Comparison of ENCODE assay signal across 20 cellular contexts in the genomic region with DNA sequence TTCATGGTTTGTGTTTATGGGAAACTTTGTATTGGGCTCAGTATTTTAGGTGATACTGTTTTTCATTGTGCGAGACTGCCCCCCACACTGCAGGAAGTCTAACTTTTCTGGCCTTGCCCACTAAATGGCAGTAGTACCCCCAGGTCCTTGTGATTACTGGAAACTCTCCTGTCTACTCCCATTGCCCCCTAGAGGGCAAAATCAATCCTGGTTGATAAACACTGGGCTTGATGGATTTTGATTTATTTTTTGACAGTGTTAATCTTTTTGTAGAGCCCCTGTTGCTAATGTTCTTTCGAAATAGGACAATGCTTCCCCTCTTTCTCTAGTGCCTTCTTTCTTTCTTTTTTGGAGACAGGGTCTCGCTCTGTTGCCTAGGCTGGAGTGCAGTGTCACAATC. TPM values are rescaled to one million over a fixed set of nuclear protein-coding genes. Genes with fewer than 3 reads are reported as not detected.
DNase-seq lines count a peak whose midpoint lies in the region; ATAC-seq, FAIRE-seq and TF ChIP-seq lines count a peak whose summit lies in the region.
"Had no signal": no experiment of that assay in that cellular context is flagged by ENCODE, and none has a peak within 500 bp of the region (broad histone marks: within the 10 kb centered on the region; RNA-seq: fewer than 3 reads in every experiment).

No MANE protein-coding gene starts in this region.

- no peak for TF ChIP-seq EP300 in SK-N-SH (IDR thresholded peaks at IDR 0.05; ENCODE audit: borderline replicate concordance in 1 of 2, low read depth in 1 of 2, low read length in 1 of 2)
- no peak for TF ChIP-seq EP300 in K562 (IDR thresholded peaks at IDR 0.05; ENCODE audit: low read length)
- no peak for TF ChIP-seq EP300 in suprapubic skin (IDR thresholded peaks at IDR 0.05)

- peaks cover 12% of the 10 kb centered on the region for H3F3A ChIP-seq in SK-N-SH (replicated peaks; ENCODE audit: insufficient read depth)

- POLR2A ChIA-PET in SK-N-SH (lab: Yijun Ruan, JAX) = no interaction called here
- POLR2A ChIA-PET in HEK293 (lab: Yijun Ruan, JAX) = no interaction called here
- POLR2A ChIA-PET in K562 (lab: Yijun Ruan, JAX) = interaction anchor here (0.6 to 2.2 kb wide), 2 partner anchors 10 to 573 kb away, joined by 4 to 10 read pairs; no protein-coding TSS in a partner anchor

- H3K4me2 ChIP-seq in SK-N-SH = no peak overlapping the region
- no peak overlapping the region for H3K4me2 ChIP-seq in K562 (ENCODE audit: insufficient read depth, low read length)
- H3K4me2 ChIP-seq in osteoblast (ENCODE audit: insufficient read depth, low read length) = no peak overlapping the region

- TF ChIP-seq POLR2A in K562 (conservative IDR thresholded peaks at IDR 0.05) (no peak), suprapubic skin (IDR thresholded peaks at IDR 0.05) (no peak)

- H3K9me3 ChIP-seq in SK-N-SH (no peaks in the 10 kb centered on the region), HEK293 (ENCODE audit: control insufficient read depth, insufficient read depth, low read depth, low read length) (no peaks in the 10 kb centered on the region), K562 (replicated peaks; ENCODE audit: control insufficient read depth, insufficient read depth, low read depth, low read length) (no peaks in the 10 kb centered on the region), osteoblast (ENCODE audit: low read depth, low read length) (no peaks in the 10 kb centered on the region), suprapubic skin (no peaks in the 10 kb centered on the region)
- H3K9me3 ChIP-seq: gastroesophageal sphincter, prostate gland, tibial artery had no signal

- peaks cover 18 to 34% of the 10 kb centered on the region in 2 experiments for H3K4me1 ChIP-seq in SK-N-SH (ENCODE audit: control insufficient read depth in 1 of 2, insufficient read depth in 2 of 2, low read depth in 1 of 2, low read length in 1 of 2)
- peaks cover 27% of the 10 kb centered on the region for H3K4me1 ChIP-seq in HEK293 (ENCODE audit: control insufficient read depth, insufficient read depth, low read length)
- peaks cover 6 to 44% of the 10 kb centered on the region in 2 experiments for H3K4me1 ChIP-seq in K562 (replicated peaks in 1 of 2; ENCODE audit: control insufficient read depth in 2 of 2, insufficient read depth in 2 of 2, low read length in 2 of 2)
- peaks cover 23% of the 10 kb centered on the region for H3K4me1 ChIP-seq in osteoblast (ENCODE audit: insufficient read depth, low read length)
- peaks cover 35% of the 10 kb centered on the region for H3K4me1 ChIP-seq in suprapubic skin
- H3K4me1 ChIP-seq: prostate gland had no signal

- no peak for ATAC-seq in SK-N-SH treated with all-trans-retinoic acid at 6 μM for 48 hours
- no peak for ATAC-seq in K562
- no peak for ATAC-seq in GM21825 (IDR thresholded peaks at IDR 0.05; ENCODE audit: unreplicated experiment)
- ATAC-seq: gastroesophageal sphincter; Right ventricle myocardium inferior; stimulated activated memory B cell treated with anti-CD40 and anti-IgM and Interleukin-4, amounts not matched to agents 10 μg/mL and 1 μg/mL and 100 μg/mL, for 72 hours had no signal

- no peak overlapping the region for H3K4me3 ChIP-seq in SK-N-SH (ENCODE audit: low read depth in 2 of 2, low read length in 1 of 2)
- no peak overlapping the region for H3K4me3 ChIP-seq in HEK293 (ENCODE audit: low read depth, low read length)
- H3K4me3 ChIP-seq in K562 = no peak overlapping the region
- H3K4me3 ChIP-seq in osteoblast (ENCODE audit: insufficient read depth, low read length) = no peak overlapping the region
- no peak overlapping the region for H3K4me3 ChIP-seq in suprapubic skin
- H3K4me3 ChIP-seq: gastroesophageal sphincter, prostate gland, tibial artery had no signal

- in situ Hi-C loops in K562 (cut with MboI) = no loop called here

- TF ChIP-seq CTCF in SK-N-SH (IDR thresholded peaks at IDR 0.05) (peak; percentile 35; the same call in 1 of the 2 replicates), HEK293 (tag by site-specific recombination; IDR thresholded peaks at IDR 0.05) (0 out of 2 replicates have a peak, but pooled peaks have one; percentile 29), K562 (IDR thresholded peaks at IDR 0.05 in 2 of 3, conservative IDR thresholded peaks at IDR 0.05 in 1 of 3; ENCODE audit: insufficient read depth in 2 of 3, low read depth in 1 of 3, low read length in 3 of 3) (peak in 2 of 3 experiments; percentile 6 to 31; a peak in 3 of 6 replicates), osteoblast (IDR thresholded peaks at IDR 0.05; ENCODE audit: extremely low read depth, low read depth, low read length) (peak; percentile 16), suprapubic skin (IDR thresholded peaks at IDR 0.05) (no peak)

- FAIRE-seq in K562 (lab: Jason Lieb, UNC) = no peak
- FAIRE-seq: A204.1, endometrium had no signal

- H3K36me3 ChIP-seq in SK-N-SH (replicated peaks in 1 of 2; ENCODE audit: control insufficient read depth in 1 of 2, insufficient read depth in 2 of 2, low read length in 1 of 2) (peaks cover 8 to 16% of the 10 kb centered on the region in 2 experiments), HEK293 (ENCODE audit: control insufficient read depth in 2 of 2, insufficient read depth in 1 of 2, low read length in 2 of 2) (peaks cover 0 to 12% of the 10 kb centered on the region in 2 experiments; a peak in 2 of 3 replicates), K562 (ENCODE audit: control insufficient read depth, insufficient read depth, low read length) (peaks cover 46% of the 10 kb centered on the region), osteoblast (ENCODE audit: insufficient read depth, low read length) (peaks cover 27% of the 10 kb centered on the region), suprapubic skin (peaks cover 4% of the 10 kb centered on the region)
- H3K36me3 ChIP-seq: prostate gland had no signal

- CTCF ChIA-PET in SK-N-SH (lab: Yijun Ruan, JAX) (no interaction called here), HEK293 (lab: Yijun Ruan, JAX) (no interaction called here), K562 (lab: Yijun Ruan, JAX; ENCODE audit: low intra/inter-chr PET ratio) (no interaction called here)

- H3K27me3 ChIP-seq in SK-N-SH (ENCODE audit: insufficient read depth) = no peaks in the 10 kb centered on the region
- no peaks in the 10 kb centered on the region for H3K27me3 ChIP-seq in K562 (ENCODE audit: control insufficient read depth in 2 of 2, insufficient read depth in 2 of 2, low read length in 2 of 2)
- no peaks in the 10 kb centered on the region for H3K27me3 ChIP-seq in osteoblast (ENCODE audit: insufficient read depth, low read length)
- no peaks in the 10 kb centered on the region for H3K27me3 ChIP-seq in suprapubic skin
- H3K27me3 ChIP-seq: gastroesophageal sphincter, tibial artery had no signal

- H3K27ac ChIP-seq in SK-N-SH (ENCODE audit: low read depth in 2 of 2, low read length in 1 of 2) = peak overlapping the region in 1 of 2 experiments; percentile 52; a peak in 1 of 4 replicates
- H3K27ac ChIP-seq in HEK293 (ENCODE audit: extremely low read depth, low read depth, low read length) = no peak overlapping the region
- H3K27ac ChIP-seq in K562 (ENCODE audit: extremely low read depth, low read depth, low read length) = no peak overlapping the region
- H3K27ac ChIP-seq in osteoblast (ENCODE audit: low read depth, low read length) = no peak overlapping the region
- H3K27ac ChIP-seq in suprapubic skin = no peak overlapping the region
- H3K27ac ChIP-seq: gastroesophageal sphincter, prostate gland, tibial artery had no signal

- 93% methylated on average over 3 of the region's 3 CpGs for WGBS in SK-N-SH (ENCODE audit: low lambda C conversion rate)
- 86% methylated on average over 2 of the region's 3 CpGs for WGBS in K562 (ENCODE audit: insufficient coverage, low coverage, missing lambda C conversion rate)
- 96% methylated on average over 3 of the region's 3 CpGs for WGBS in suprapubic skin

- DNase-seq in SK-N-SH (no peak), K562 (ENCODE audit: extremely low read depth in 1 of 4, low spot score in 3 of 4) (no peak), osteoblast (ENCODE audit: insufficient read length, low spot score, missing footprints) (no peak), suprapubic skin (ENCODE audit: low spot score in 2 of 2) (no peak), germinal center (ENCODE audit: low spot score) (no peak)
- DNase-seq: activated CD4-positive, alpha-beta memory T cell treated with anti-CD3 and anti-CD28 coated beads, Interleukin-2, amount 10 ng/mL, durations not matched to agents 7 days and 5 days; caudate nucleus; MV-4-11; tibial artery had no signal

- H3K9me2 ChIP-seq in SK-N-SH = no peaks in the 10 kb centered on the region

- intact Hi-C loops in K562 (cut with micrococcal nuclease) = no loop called here

- BruUV-seq in K562 (replicated peaks; lab: Mats Ljungman, UMichigan) = no TSS peak

- TF ChIP-seq RAD21 in SK-N-SH (IDR thresholded peaks at IDR 0.05; ENCODE audit: low read length) = no peak
- TF ChIP-seq RAD21 in K562 (CRISPR knock-in tag; conservative IDR thresholded peaks at IDR 0.05 in 1 of 2, IDR thresholded peaks at IDR 0.05 in 1 of 2) = no peak

- H3K9me1 ChIP-seq in K562 (ENCODE audit: control insufficient read depth, insufficient read depth, low read length) = no peaks in the 10 kb centered on the region

- H2AFZ ChIP-seq in SK-N-SH (ENCODE audit: low read depth) (no peak overlapping the region), K562 (ENCODE audit: low read depth, low read length) (no peak overlapping the region), osteoblast (ENCODE audit: low read length) (no peak overlapping the region)

- H4K20me1 ChIP-seq in SK-N-SH (ENCODE audit: insufficient read depth) = peaks cover 33% of the 10 kb centered on the region
- peaks cover 19% of the 10 kb centered on the region for H4K20me1 ChIP-seq in K562 (replicated peaks; ENCODE audit: control insufficient read depth, insufficient read depth, low read length)
- peaks cover 15% of the 10 kb centered on the region for H4K20me1 ChIP-seq in osteoblast (ENCODE audit: insufficient read depth, low read length)

- no peak overlapping the region for H3K9ac ChIP-seq in SK-N-SH
- H3K9ac ChIP-seq in K562 (ENCODE audit: insufficient read depth in 1 of 2, low read depth in 2 of 2, low read length in 2 of 2) = no peak overlapping the region

- H3K79me2 ChIP-seq in SK-N-SH (ENCODE audit: insufficient read depth) (peaks cover 95% of the 10 kb centered on the region), K562 (ENCODE audit: control insufficient read depth, insufficient read depth, low read length) (peaks cover 45% of the 10 kb centered on the region), osteoblast (ENCODE audit: insufficient read depth, low read length) (peaks cover 91% of the 10 kb centered on the region)

RNA-seq across cellular contexts. Expression of gene METTL9, which starts 15.5 kb away (rescaled TPM):
- polyA plus RNA-seq in SK-N-SH (2012; rRNA removed) (70.7 and 82.9 TPM in 2 replicates), K562 (2011; rRNA removed) (85.0 and 107 TPM in 2 replicates), K562 (2014; fragmentation: Illumina TruSeq; extraction: Trizol) (67.6 and 79.1 TPM in 2 replicates), K562 (2014; fragmentation: Nextera tagmentation; extraction: Ambion mirVana) (10 to 100 TPM; 12.2 to 16.3 TPM), K562 (2014; rRNA removed) (70.8 and 86.0 TPM in 2 replicates)
- polyA plus RNA-seq in SK-N-SH (2012; cell fraction: cytosol; rRNA removed) = 108 and 115 TPM in 2 replicates
- polyA plus RNA-seq in SK-N-SH (2012; cell fraction: nucleus; rRNA removed) = 28.0 and 48.3 TPM in 2 replicates
- total RNA-seq in K562 (2011; cell fraction: chromatin; rRNA removed; ENCODE audit: low replicate concordance) = 42.0 and 73.0 TPM in 2 replicates
- 27.7 and 29.2 TPM in 2 replicates for total RNA-seq in K562 (2011; cell fraction: nucleolus; rRNA removed)
- 44.9 and 62.3 TPM in 2 replicates for total RNA-seq in K562 (2011; cell fraction: nucleoplasm; rRNA removed)
- total RNA-seq in K562 (2014; rRNA removed) (69.1 and 74.8 TPM in 2 replicates), K562 (2014; rRNA removed; fragmentation: Illumina TruSeq; extraction: Trizol) (81.2 and 105 TPM in 2 replicates), K562 (2015; rRNA removed; fragmentation: Illumina TruSeq; extraction: Trizol) (80.9 and 82.2 TPM in 2 replicates), K562 (2021) (65.8 and 66.1 TPM in 2 replicates), osteoblast (170 and 210 TPM in 2 replicates), suprapubic skin (100 to 1,000 TPM in 1 of 4 donors, 10 to 100 TPM in 3; 76.3 to 105 (median 85.7) TPM)
- polyA plus RNA-seq in K562 (2011; cell fraction: cytosol; rRNA removed) = 27.8 and 39.5 TPM in 2 replicates
- 9.7 and 27.7 TPM in 2 replicates for polyA plus RNA-seq in K562 (2011; cell fraction: nucleus; rRNA removed)
- polyA plus RNA-seq in K562 (2012) = 58.8 and 97.2 TPM in 2 replicates
- polyA minus RNA-seq in K562 (2011; rRNA and poly(A)+ RNA removed) = 39.8 and 63.4 TPM in 2 replicates
- polyA minus RNA-seq in K562 (2011; cell fraction: cytosol; rRNA and poly(A)+ RNA removed) = 24.4 and 27.4 TPM in 2 replicates
- polyA minus RNA-seq in K562 (2011; cell fraction: nucleus; rRNA and poly(A)+ RNA removed) = 16.8 and 24.0 TPM in 2 replicates

RNA-seq across cellular contexts. Expression of gene IGSF6, which starts 37.5 kb away (rescaled TPM):
- polyA plus RNA-seq in SK-N-SH (2012; rRNA removed) (not detected in 2 replicates), K562 (2011; rRNA removed) (not detected in 2 replicates), K562 (2014; fragmentation: Illumina TruSeq; extraction: Trizol) (not detected in 2 replicates), K562 (2014; fragmentation: Nextera tagmentation; extraction: Ambion mirVana) (under 1 TPM in 1 of 2 experiments, not detected in 1; 0.07 TPM), K562 (2014; rRNA removed) (not detected in 2 replicates)
- polyA plus RNA-seq in SK-N-SH (2012; cell fraction: cytosol; rRNA removed) = not detected in 2 replicates
- polyA plus RNA-seq in SK-N-SH (2012; cell fraction: nucleus; rRNA removed) = not detected in 2 replicates
- not detected in 2 replicates for total RNA-seq in K562 (2011; cell fraction: chromatin; rRNA removed; ENCODE audit: low replicate concordance)
- total RNA-seq in K562 (2011; cell fraction: nucleolus; rRNA removed) = not detected in 2 replicates
- not detected in 2 replicates for total RNA-seq in K562 (2011; cell fraction: nucleoplasm; rRNA removed)
- total RNA-seq in K562 (2014; rRNA removed) (not detected in 2 replicates), K562 (2014; rRNA removed; fragmentation: Illumina TruSeq; extraction: Trizol) (not detected in 2 replicates), K562 (2015; rRNA removed; fragmentation: Illumina TruSeq; extraction: Trizol) (not detected in 2 replicates), K562 (2021) (not detected in 2 replicates), osteoblast (under 0.01 and 0.36 TPM in 2 replicates), suprapubic skin (1 to 10 TPM; 1.0 to 4.3 (median 1.3) TPM)
- not detected in 2 replicates for polyA plus RNA-seq in K562 (2011; cell fraction: cytosol; rRNA removed)
- polyA plus RNA-seq in K562 (2011; cell fraction: nucleus; rRNA removed) = not detected in 2 replicates
- polyA plus RNA-seq in K562 (2012) = 0.13 and 0.14 TPM in 2 replicates
- polyA minus RNA-seq in K562 (2011; rRNA and poly(A)+ RNA removed) = not detected in 2 replicates
- polyA minus RNA-seq in K562 (2011; cell fraction: cytosol; rRNA and poly(A)+ RNA removed) = not detected in 2 replicates
- polyA minus RNA-seq in K562 (2011; cell fraction: nucleus; rRNA and poly(A)+ RNA removed) = not detected in 2 replicates
- total RNA-seq: activated T-helper 2 cell treated with anti-CD3 and anti-CD28 coated beads, Interferon-gamma antibody, Interleukin-2, Interleukin-4, amounts not matched to agents 10 μg/mL and 5 μg/mL and 100 μg/mL, durations not matched to agents 14 hours and 24 hours and 36 hours; G401 had no signal

RNA-seq across cellular contexts. Expression of gene OTOA, which starts 48.9 kb away (rescaled TPM):
- 0.02 TPM in 2 replicates for polyA plus RNA-seq in SK-N-SH (2012; rRNA removed)
- 0.01 and 0.04 TPM in 2 replicates for polyA plus RNA-seq in SK-N-SH (2012; cell fraction: cytosol; rRNA removed)
- 0.10 and 0.29 TPM in 2 replicates for polyA plus RNA-seq in SK-N-SH (2012; cell fraction: nucleus; rRNA removed)
- total RNA-seq in K562 (2011; cell fraction: chromatin; rRNA removed; ENCODE audit: low replicate concordance) = not detected in 2 replicates
- not detected in 2 replicates for total RNA-seq in K562 (2011; cell fraction: nucleolus; rRNA removed)
- total RNA-seq in K562 (2011; cell fraction: nucleoplasm; rRNA removed) = 0.15 TPM in 1 of 2 replicates, not detected in the other
- not detected in 2 replicates for total RNA-seq in K562 (2014; rRNA removed)
- total RNA-seq in K562 (2014; rRNA removed; fragmentation: Illumina TruSeq; extraction: Trizol) = not detected in 2 replicates
- not detected in 2 replicates for total RNA-seq in K562 (2015; rRNA removed; fragmentation: Illumina TruSeq; extraction: Trizol)
- not detected in 2 replicates for total RNA-seq in K562 (2021)
- 0.03 and 0.04 TPM in 2 replicates for polyA plus RNA-seq in K562 (2011; rRNA removed)
- not detected in 2 replicates for polyA plus RNA-seq in K562 (2011; cell fraction: cytosol; rRNA removed)
- 0.08 and 0.11 TPM in 2 replicates for polyA plus RNA-seq in K562 (2011; cell fraction: nucleus; rRNA removed)
- not detected in 2 replicates for polyA plus RNA-seq in K562 (2012)
- polyA plus RNA-seq in K562 (2014; fragmentation: Illumina TruSeq; extraction: Trizol) = not detected in 2 replicates
- polyA plus RNA-seq in K562 (2014; fragmentation: Nextera tagmentation; extraction: Ambion mirVana) = not detected
- polyA plus RNA-seq in K562 (2014; rRNA removed) = not detected in 2 replicates
- polyA minus RNA-seq in K562 (2011; rRNA and poly(A)+ RNA removed) = not detected in 2 replicates
- polyA minus RNA-seq in K562 (2011; cell fraction: cytosol; rRNA and poly(A)+ RNA removed) = not detected in 2 replicates
- polyA minus RNA-seq in K562 (2011; cell fraction: nucleus; rRNA and poly(A)+ RNA removed) = not detected in 2 replicates
- under 0.01 TPM in 2 replicates for total RNA-seq in osteoblast
- total RNA-seq in suprapubic skin = under 1 TPM in 1 of 4 donors, not detected in 3; 0.40 TPM
- total RNA-seq: activated T-helper 2 cell treated with anti-CD3 and anti-CD28 coated beads, Interferon-gamma antibody, Interleukin-2, Interleukin-4, amounts not matched to agents 10 μg/mL and 5 μg/mL and 100 μg/mL, durations not matched to agents 14 hours and 24 hours and 36 hours; Right ventricle myocardium inferior had no signal

Comparison
In these comparisons a context has a peak if more than half of its experiments do, and no peak if none do; other contexts are left out.
1. CTCF ChIP-seq: peak in SK-N-SH (single experiment), HEK293 (single experiment), K562 (2 of 3) and osteoblast (single experiment); none in suprapubic skin (0 of 2).